37 cellular contexts compared by ENCODE assay signal in the genomic region with DNA sequence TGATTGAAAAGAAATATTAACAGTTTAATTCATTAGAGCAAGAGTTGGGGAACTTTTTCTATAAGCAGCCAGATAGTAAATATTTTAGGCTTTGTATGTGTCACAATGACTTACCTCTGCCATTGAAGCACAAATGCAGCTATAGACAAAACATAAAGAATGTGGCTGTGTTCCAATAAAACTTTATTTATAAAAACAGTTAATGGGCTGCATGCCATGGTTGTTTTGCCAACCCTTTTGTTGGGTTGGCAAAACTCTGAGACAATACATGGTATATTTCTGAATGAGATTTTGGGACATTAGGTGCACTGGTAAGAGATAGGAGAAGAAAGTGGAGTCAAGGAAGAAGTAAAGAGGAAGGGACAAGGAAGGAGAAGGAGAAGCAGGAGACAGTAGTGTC.
"Had no signal": no experiment of that assay in that cellular context is flagged by ENCODE, and none has a peak within 500 bp of the region (broad histone marks: within the 10 kb centered on the region; RNA-seq: fewer than 3 reads in every experiment).

No MANE protein-coding gene starts in this region.

- FAIRE-seq: astrocyte, colon, TTC549 had no signal

- H3K27ac ChIP-seq: adrenal gland, body of pancreas, brain microvascular endothelial cell, breast epithelium, cardiac muscle cell, VCaP had no signal

- DNase-seq: activated B cell treated with CpG ODN at 0.5 μM for 24 hours; activated CD4-positive, alpha-beta memory T cell treated with anti-CD3 and anti-CD28 coated beads, Interleukin-2, amount 10 ng/mL, durations not matched to agents 7 days and 5 days; activated CD4-positive, alpha-beta T cell treated with anti-CD3 and anti-CD28 coated beads for 4 hours; activated CD4-positive, alpha-beta T cell treated with anti-CD3 and anti-CD28 coated beads, Interleukin-2, amount 10 ng/mL, durations not matched to agents 24 days and 14 days; activated CD4-positive, alpha-beta T cell treated with anti-CD3 and anti-CD28 coated beads, Interleukin-2, amount 50 U/mL, for 1 hour; activated CD4-positive, alpha-beta T cell treated with anti-CD3 and anti-CD28 coated beads, Interleukin-2, amount 50 U/mL, for 48 hours; activated CD4-positive, CD25-positive, alpha-beta regulatory T cell treated with anti-CD3 and anti-CD28 coated beads, Interleukin-2, amount 50 U/mL, for 72 hours; activated CD8-positive, alpha-beta memory T cell treated with anti-CD3 and anti-CD28 coated beads for 24 hours; activated CD8-positive, alpha-beta memory T cell treated with anti-CD3 and anti-CD28 coated beads, Interleukin-2, amount 10 ng/mL, durations not matched to agents 7 days and 5 days; activated CD8-positive, alpha-beta memory T cell treated with anti-CD3 and anti-CD28 coated beads, Interleukin-2, amount 50 U/mL, for 48 hours; activated CD8-positive, alpha-beta T cell treated with anti-CD3 and anti-CD28 coated beads, Interleukin-2, amount 10 ng/mL, durations not matched to agents 7 days and 5 days; activated effector memory CD4-positive, alpha-beta T cell treated with anti-CD3 and anti-CD28 coated beads, Interleukin-2, amount 50 U/mL, for 16 hours; activated gamma-delta T cell treated with Interleukin-2 at 50 U/mL for 16 hours; activated naive CD4-positive, alpha-beta T cell; activated naive CD4-positive, alpha-beta T cell treated with anti-CD3 and anti-CD28 coated beads for 36 hours; activated naive CD4-positive, alpha-beta T cell treated with anti-CD3 and anti-CD28 coated beads, Interleukin-2, amount 50 U/mL, for 16 hours; activated naive CD8-positive, alpha-beta T cell treated with anti-CD3 and anti-CD28 coated beads for 36 hours; activated T-cell treated with anti-CD3 and anti-CD28 coated beads, Interleukin-2, amount 50 U/mL, for 24 hours; activated T-cell treated with anti-CD3 and anti-CD28 coated beads, Interleukin-2, amount 50 U/mL, for 72 hours; adrenal gland; amniotic stem cell; aorta; body of pancreas; brain microvascular endothelial cell; caudate nucleus; cerebellar nuclear complex; T-helper 1 cell; T-helper 2 cell; T-helper 9 cell had no signal

- ATAC-seq: activated CD8-positive, alpha-beta memory T cell treated with anti-CD3 and anti-CD28 coated beads, Interleukin-2, amount 10 ng/mL, durations not matched to agents 7 days and 5 days; activated CD8-positive, alpha-beta T cell treated with anti-CD3 and anti-CD28 coated beads, Interleukin-2, amount 10 ng/mL, durations not matched to agents 7 days and 5 days; activated naive CD4-positive, alpha-beta T cell treated with anti-CD3 and anti-CD28 coated beads, Interleukin-2, amount 50 U/mL, for 72 hours; activated T-cell treated with anti-CD3 and anti-CD28 coated beads, Interleukin-2, amount 50 U/mL, for 72 hours; activated T-helper 17 cell treated with anti-CD3 and anti-CD28 coated beads, Interleukin-2, amount 50 U/mL, for 72 hours; body of pancreas had no signal

- H3K4me1 ChIP-seq: adrenal gland, body of pancreas, breast epithelium had no signal

- H3K27me3 ChIP-seq: adrenal gland, body of pancreas, brain microvascular endothelial cell, breast epithelium, cardiac muscle cell had no signal

- H3K4me3 ChIP-seq: adrenal gland, body of pancreas, breast epithelium, cardiac muscle cell had no signal

- H3K36me3 ChIP-seq: adrenal gland, brain microvascular endothelial cell, breast epithelium, cardiac muscle cell had no signal

- H3K9me3 ChIP-seq: adrenal gland, body of pancreas, breast epithelium had no signal
